In genomic region chr3:49539659-49540560, GRCh38 we compare ENCODE assay signal across 8 cellular contexts. TPM values are rescaled to one million over a fixed set of nuclear protein-coding genes. Genes with fewer than 3 reads are reported as not detected.
A peak's percentile ranks its signal among the peaks of the same experiment; 100 is the strongest.
DNase-seq lines count a peak whose midpoint lies in the region; ATAC-seq and TF ChIP-seq lines count a peak whose summit lies in the region.

No MANE protein-coding gene starts in this region.

- H3K9ac ChIP-seq in liver (ENCODE audit: low read depth in 1 of 2, low read length in 2 of 2) = peak overlapping the region; percentile 41 to 88

- H3K9me3 Mint-ChIP-seq in CD4-positive, CD25-positive, alpha-beta regulatory T cell = peaks cover 0 to 3% (median 0%) of the 10 kb centered on the region in 7 donors
- H3K9me3 Mint-ChIP-seq in dendritic cell treated with granulocyte-macrophage colony-stimulating factor and Interleukin-4, amounts not matched to agents 40 ng/mL and 50 ng/mL, for 4 days = no peaks in the 10 kb centered on the region

- peak overlapping the region; percentile 68 to 90 (median 84) for H3K4me3 Mint-ChIP-seq in CD4-positive, CD25-positive, alpha-beta regulatory T cell
- peak overlapping the region; percentile 70 for H3K4me3 Mint-ChIP-seq in dendritic cell treated with granulocyte-macrophage colony-stimulating factor and Interleukin-4, amounts not matched to agents 40 ng/mL and 50 ng/mL, for 4 days

- TF ChIP-seq RAD21 in liver (IDR thresholded peaks at IDR 0.05) = peak; percentile 93 to 94

- H3K9me3 ChIP-seq in CD4-positive, CD25-positive, alpha-beta regulatory T cell (ENCODE audit: control insufficient read depth in 2 of 2, low read length in 2 of 2) = no peaks in the 10 kb centered on the region
- no peaks in the 10 kb centered on the region for H3K9me3 ChIP-seq in liver (ENCODE audit: control insufficient read depth in 4 of 4, low read length in 3 of 4)

- no peaks in the 10 kb centered on the region for H3K36me3 ChIP-seq in CD4-positive, CD25-positive, alpha-beta regulatory T cell (ENCODE audit: control insufficient read depth, insufficient read depth, low read length)
- no peaks in the 10 kb centered on the region for H3K36me3 ChIP-seq in liver (ENCODE audit: control insufficient read depth in 4 of 4, insufficient read depth in 3 of 4, low read depth in 1 of 4, low read length in 3 of 4)

- ATAC-seq in CD4-positive, CD25-positive, alpha-beta regulatory T cell (ENCODE audit: low read depth in 2 of 2) = peak; percentile 92
- peak; percentile 87 for ATAC-seq in GM19395 (IDR thresholded peaks at IDR 0.05; ENCODE audit: unreplicated experiment)
- ATAC-seq in HG03558 (IDR thresholded peaks at IDR 0.05; ENCODE audit: extremely low read depth, unreplicated experiment) = peak; percentile 67

- H3K27me3 Mint-ChIP-seq in CD4-positive, CD25-positive, alpha-beta regulatory T cell = peaks cover 10% of the 10 kb centered on the region
- H3K27me3 Mint-ChIP-seq in dendritic cell treated with granulocyte-macrophage colony-stimulating factor and Interleukin-4, amounts not matched to agents 40 ng/mL and 50 ng/mL, for 4 days = peaks cover 19% of the 10 kb centered on the region

- intact Hi-C loops in dendritic cell treated with granulocyte-macrophage colony-stimulating factor and Interleukin-4, amounts not matched to agents 40 ng/mL and 50 ng/mL, for 4 days (cut with micrococcal nuclease) = loop anchor here (1.0 kb wide), 1 partner anchor 131 kb away; no protein-coding TSS in a partner anchor

- peaks cover 10% of the 10 kb centered on the region for H3K4me1 ChIP-seq in CD4-positive, CD25-positive, alpha-beta regulatory T cell (ENCODE audit: control insufficient read depth, insufficient read depth, low read length, poor library complexity, severe bottlenecking)
- H3K4me1 ChIP-seq in liver (ENCODE audit: control insufficient read depth in 4 of 4, insufficient read depth in 4 of 4, low read length in 3 of 4) = peaks cover 16 to 36% (median 29%) of the 10 kb centered on the region in 4 donors

- WGBS in liver = under 1% methylated on average over 63 of the region's 63 CpGs

- H3K4me1 Mint-ChIP-seq in CD4-positive, CD25-positive, alpha-beta regulatory T cell = peaks cover 0 to 14% (median 6%) of the 10 kb centered on the region in 4 donors
- H3K4me1 Mint-ChIP-seq in dendritic cell treated with granulocyte-macrophage colony-stimulating factor and Interleukin-4, amounts not matched to agents 40 ng/mL and 50 ng/mL, for 4 days (ENCODE audit: low read depth) = peaks cover 12% of the 10 kb centered on the region

- H3K27ac ChIP-seq in CD4-positive, CD25-positive, alpha-beta regulatory T cell (ENCODE audit: insufficient read depth, low read length, poor library complexity, severe bottlenecking) = peak overlapping the region; percentile 63
- peak overlapping the region; percentile 81 to 89 for H3K27ac ChIP-seq in liver (ENCODE audit: low read depth in 1 of 2, low read length in 2 of 2)

- H3K27ac Mint-ChIP-seq in CD4-positive, CD25-positive, alpha-beta regulatory T cell = peak overlapping the region in 1 of 3 donors; percentile 9
- H3K27ac Mint-ChIP-seq in dendritic cell treated with granulocyte-macrophage colony-stimulating factor and Interleukin-4, amounts not matched to agents 40 ng/mL and 50 ng/mL, for 4 days = peak overlapping the region; percentile 63

- peak; percentile 95 for TF ChIP-seq CTCF in liver (IDR thresholded peaks at IDR 0.05; ENCODE audit: low read depth, low read length, missing input control)

- DNase-seq in CD4-positive, CD25-positive, alpha-beta regulatory T cell = peak; percentile 85 to 89 (median 86)
- DNase-seq in NCI-H748 (lab: John Stamatoyannopoulos, UW; ENCODE audit: unreplicated experiment) = peak; percentile 89
- DNase-seq in activated CD4-positive, alpha-beta T cell treated with anti-CD3 and anti-CD28 coated beads, Interleukin-2, amount 50 U/mL, for 24 hours (ENCODE audit: low read depth in 1 of 2, low spot score in 1 of 2) = peak; percentile 89 to 95
- peak; percentile 93 for DNase-seq in stimulated activated CD4-positive, alpha-beta T cell treated with anti-CD3 and anti-CD28 coated beads, Interleukin-4, amount 100 ng/mL, for 1 hour

- H3K36me3 Mint-ChIP-seq in CD4-positive, CD25-positive, alpha-beta regulatory T cell = no peaks in the 10 kb centered on the region
- no peaks in the 10 kb centered on the region for H3K36me3 Mint-ChIP-seq in dendritic cell treated with granulocyte-macrophage colony-stimulating factor and Interleukin-4, amounts not matched to agents 40 ng/mL and 50 ng/mL, for 4 days (ENCODE audit: low read depth)

- H3K27me3 ChIP-seq in CD4-positive, CD25-positive, alpha-beta regulatory T cell (ENCODE audit: control insufficient read depth, insufficient read depth, low read length) = no peaks in the 10 kb centered on the region
- H3K27me3 ChIP-seq in liver (ENCODE audit: control insufficient read depth in 4 of 4, insufficient read depth in 4 of 4, low read length in 3 of 4) = no peaks in the 10 kb centered on the region

- peak overlapping the region; percentile 37 for H3K4me3 ChIP-seq in CD4-positive, CD25-positive, alpha-beta regulatory T cell (ENCODE audit: low read depth, low read length)
- H3K4me3 ChIP-seq in liver (ENCODE audit: low read depth in 1 of 3, low read length in 3 of 3) = peak overlapping the region; percentile 38 to 44 (median 38)

TF ChIP-seq in liver, 16 proteins besides CTCF, POLR2A, EP300 and RAD21:
- TF ChIP-seq SP1 (IDR thresholded peaks at IDR 0.05) (peak; percentile 63), REST (IDR thresholded peaks at IDR 0.05) (peak; percentile 87), FOXA1 (IDR thresholded peaks at IDR 0.05) (peak; percentile 29), YY1 (IDR thresholded peaks at IDR 0.05) (no peak), GABPA (IDR thresholded peaks at IDR 0.05 in 1 of 2, conservative IDR thresholded peaks at IDR 0.05 in 1 of 2) (peak in 1 of 2 donors; percentile 53), ZBTB33 (IDR thresholded peaks at IDR 0.05) (no peak), FOXA2 (IDR thresholded peaks at IDR 0.05) (no peak), TAF1 (conservative IDR thresholded peaks at IDR 0.05) (peak; percentile 82), HNF4A (conservative IDR thresholded peaks at IDR 0.05) (peak; percentile 3 to 30), RXRA (IDR thresholded peaks at IDR 0.05) (peak in 1 of 2 donors; percentile 19)

RNA-seq across cellular contexts. Expression of gene BSN, which starts 14.4 kb away (rescaled TPM):
- 0.12 TPM for total RNA-seq in CD4-positive, CD25-positive, alpha-beta regulatory T cell
- not detected for polyA plus RNA-seq in CD4-positive, CD25-positive, alpha-beta regulatory T cell
- total RNA-seq in liver = under 1 TPM; 0.42 to 0.67 TPM
- under 1 TPM; 0.32 to 0.38 TPM for polyA plus RNA-seq in liver

Comparison
In these comparisons a context has a peak if more than half of its experiments do, and no peak if none do; other contexts are left out.
1. Peak in every context shown above with its lines: DNase-seq, ATAC-seq, H3K4me3 ChIP-seq and H3K27ac ChIP-seq.